8 cellular contexts compared by ENCODE assay signal in genomic region chr13:89695343-89696257, GRCh38.
DNase-seq lines count a peak whose midpoint lies in the region; ATAC-seq, FAIRE-seq and TF ChIP-seq lines count a peak whose summit lies in the region.

No MANE protein-coding gene starts in this region.

- H3K27me3 Mint-ChIP-seq in stimulated activated memory B cell treated with anti-CD40 and anti-IgM and Interleukin-4, amounts not matched to agents 10 μg/mL and 1 μg/mL and 100 μg/mL, for 72 hours: no peaks in the 10 kb centered on the region

- H3K9me3 Mint-ChIP-seq in stimulated activated memory B cell treated with anti-CD40 and anti-IgM and Interleukin-4, amounts not matched to agents 10 μg/mL and 1 μg/mL and 100 μg/mL, for 72 hours: peaks cover 5% of the 10 kb centered on the region

- ATAC-seq in left lobe of liver: peak; percentile 90
- ATAC-seq in stimulated activated memory B cell treated with anti-CD40 and anti-IgM and Interleukin-4, amounts not matched to agents 10 μg/mL and 1 μg/mL and 100 μg/mL, for 72 hours: no peak

- H3K36me3 Mint-ChIP-seq in stimulated activated memory B cell treated with anti-CD40 and anti-IgM and Interleukin-4, amounts not matched to agents 10 μg/mL and 1 μg/mL and 100 μg/mL, for 72 hours: no peaks in the 10 kb centered on the region

- no peaks in the 10 kb centered on the region for H3K4me1 Mint-ChIP-seq in stimulated activated memory B cell treated with anti-CD40 and anti-IgM and Interleukin-4, amounts not matched to agents 10 μg/mL and 1 μg/mL and 100 μg/mL, for 72 hours

- peak; percentile 29 for FAIRE-seq in A204.1 (lab: Jason Lieb, UNC)

- H3K4me3 Mint-ChIP-seq in stimulated activated memory B cell treated with anti-CD40 and anti-IgM and Interleukin-4, amounts not matched to agents 10 μg/mL and 1 μg/mL and 100 μg/mL, for 72 hours: no peak overlapping the region

- in situ Hi-C loops in GM13976 (cut with MboI; ENCODE audit: low sequenced_read_pairs, unreplicated experiment): no loop called here
- in situ Hi-C loops in astrocyte of the spinal cord (cut with HindIII; ENCODE audit: low sequenced_read_pairs): no loop called here

- H3K4me3 ChIP-seq in astrocyte of the spinal cord (ENCODE audit: low read depth, low read length): no peak overlapping the region

- peak; percentile 41 for TF ChIP-seq CTCF in GM13976 (IDR thresholded peaks at IDR 0.05; ENCODE audit: borderline replicate concordance, control extremely low read depth, extremely low read depth, insufficient read depth, missing control alignments)
- peak; percentile 79 for TF ChIP-seq CTCF in astrocyte of the spinal cord (IDR thresholded peaks at IDR 0.05; ENCODE audit: low read depth, low read length)

- H3K27ac Mint-ChIP-seq in stimulated activated memory B cell treated with anti-CD40 and anti-IgM and Interleukin-4, amounts not matched to agents 10 μg/mL and 1 μg/mL and 100 μg/mL, for 72 hours: no peak overlapping the region

- DNase-seq in GM13976 (ENCODE audit: low spot score) (peak; percentile 8), NCI-H2227 (lab: John Stamatoyannopoulos, UW; ENCODE audit: unreplicated experiment) (peak; percentile 41), astrocyte of the spinal cord (ENCODE audit: low read depth, low spot score) (peak; percentile 61), left lobe of liver (ENCODE audit: low spot score) (no peak), T-helper 1 cell (no peak)
- no peak for DNase-seq in NK-92 treated with Interleukin-12 subunit alpha and Interleukin-12 subunit beta, amount 100 ng/mL, for 24 hours (lab: John Stamatoyannopoulos, UW)

Comparison
In these comparisons a context has a peak if more than half of its experiments do, and no peak if none do; other contexts are left out.
1. DNase-seq: peak in GM13976 (single experiment), NCI-H2227 (single experiment) and astrocyte of the spinal cord (single experiment); none in left lobe of liver (single experiment), NK-92 treated with Interleukin-12 subunit alpha and Interleukin-12 subunit beta, amount 100 ng/mL, for 24 hours (single experiment) and T-helper 1 cell (0 of 5).